ENCODE assay signal across 10 cellular contexts in genomic region chr16:4976079-4976478, GRCh38. TPM values are rescaled to one million over a fixed set of nuclear protein-coding genes. Genes with fewer than 3 reads are reported as not detected.
DNase-seq lines count a peak whose midpoint lies in the region; ATAC-seq and TF ChIP-seq lines count a peak whose summit lies in the region.
"Had no signal": no experiment of that assay in that cellular context is flagged by ENCODE, and none has a peak within 500 bp of the region (broad histone marks: within the 10 kb centered on the region; RNA-seq: fewer than 3 reads in every experiment).

No MANE protein-coding gene starts in this region.

- H3K27me3 ChIP-seq in heart left ventricle, result peaks cover 0 to 5% (median 0%) of the 10 kb centered on the region in 9 donors

- intact Hi-C loops in activated CD8-positive, alpha-beta T cell treated with anti-CD3 and anti-CD28 coated beads for 36 hours (cut with micrococcal nuclease), result no loop called here
- intact Hi-C loops in heart left ventricle (cut with DNase I), result no loop called here

- 81 to 85% (median 81%) methylated on average over 2 of the region's 2 CpGs for WGBS in heart left ventricle, 4 donors

- H3K36me3 Mint-ChIP-seq in activated CD8-positive, alpha-beta T cell treated with anti-CD3 and anti-CD28 coated beads for 36 hours (ENCODE audit: low read depth), result no peaks in the 10 kb centered on the region
- H3K36me3 Mint-ChIP-seq in activated T-cell treated with anti-CD3 and anti-CD28 coated beads, Interleukin-2, amount 50 U/mL, for 72 hours (ENCODE audit: insufficient read depth in 2 of 2), result no peaks in the 10 kb centered on the region
- H3K36me3 Mint-ChIP-seq: natural killer cell treated with Interleukin-12 subunit alpha and Interleukin-12 subunit beta and Interleukin-15 and Interleukin-18, amount 100 ng/mL, for 72 hours had no signal

- POLR2A ChIA-PET in activated CD8-positive, alpha-beta T cell treated with anti-CD3 and anti-CD28 coated beads for 36 hours (lab: Charles Lee), result no interaction called here

- TF ChIP-seq POLR2A in heart left ventricle (IDR thresholded peaks at IDR 0.05), result no peak

- H3K4me3 ChIP-seq in heart left ventricle, result no peak overlapping the region

- no peaks in the 10 kb centered on the region for H3K36me3 ChIP-seq in heart left ventricle

- CTCF ChIA-PET in activated CD8-positive, alpha-beta T cell treated with anti-CD3 and anti-CD28 coated beads for 36 hours (lab: Charles Lee), result no interaction called here

- no peak for TF ChIP-seq CTCF in activated CD8-positive, alpha-beta T cell treated with anti-CD3 and anti-CD28 coated beads for 36 hours (IDR thresholded peaks at IDR 0.05)
- no peak for TF ChIP-seq CTCF in heart left ventricle (IDR thresholded peaks at IDR 0.05)

- no peak overlapping the region for H3K27ac Mint-ChIP-seq in activated CD8-positive, alpha-beta T cell treated with anti-CD3 and anti-CD28 coated beads for 36 hours
- H3K27ac Mint-ChIP-seq in activated T-cell treated with anti-CD3 and anti-CD28 coated beads, Interleukin-2, amount 50 U/mL, for 72 hours, result no peak overlapping the region
- H3K27ac Mint-ChIP-seq: natural killer cell treated with Interleukin-12 subunit alpha and Interleukin-12 subunit beta and Interleukin-15 and Interleukin-18, amount 100 ng/mL, for 72 hours had no signal

- peak; percentile 80 for DNase-seq in germinal center (ENCODE audit: low spot score)
- DNase-seq in activated CD8-positive, alpha-beta T cell treated with anti-CD3 and anti-CD28 coated beads for 36 hours, result no peak
- no peak for DNase-seq in NCI-H1105 (lab: John Stamatoyannopoulos, UW)
- no peak for DNase-seq in heart left ventricle
- no peak for DNase-seq in activated T-cell treated with anti-CD3 and anti-CD28 coated beads, Interleukin-2, amount 50 U/mL, for 72 hours
- DNase-seq: DMS53 had no signal

- no peaks in the 10 kb centered on the region for H3K4me1 ChIP-seq in heart left ventricle

- H3K4me1 Mint-ChIP-seq in activated CD8-positive, alpha-beta T cell treated with anti-CD3 and anti-CD28 coated beads for 36 hours (ENCODE audit: low read depth), result peaks cover 6% of the 10 kb centered on the region
- no peaks in the 10 kb centered on the region for H3K4me1 Mint-ChIP-seq in activated T-cell treated with anti-CD3 and anti-CD28 coated beads, Interleukin-2, amount 50 U/mL, for 72 hours (ENCODE audit: low read depth)

- H3K27ac ChIP-seq in heart left ventricle, result no peak overlapping the region

- ATAC-seq in GM18511 (IDR thresholded peaks at IDR 0.05; ENCODE audit: unreplicated experiment) (peak; percentile 99), GM21737 (IDR thresholded peaks at IDR 0.05; ENCODE audit: unreplicated experiment) (peak; percentile 80), HG03558 (IDR thresholded peaks at IDR 0.05; ENCODE audit: extremely low read depth, unreplicated experiment) (peak; percentile 94), heart left ventricle (no peak)
- no peak for ATAC-seq in activated CD8-positive, alpha-beta T cell treated with anti-CD3 and anti-CD28 coated beads for 36 hours
- ATAC-seq in activated T-cell treated with anti-CD3 and anti-CD28 coated beads, Interleukin-2, amount 50 U/mL, for 72 hours (replicated peaks in 1 of 2), result no peak
- ATAC-seq: natural killer cell treated with Interleukin-12 subunit alpha and Interleukin-12 subunit beta and Interleukin-15 and Interleukin-18, amount 100 ng/mL, for 72 hours had no signal

- peaks cover 0 to 6% (median 0%) of the 10 kb centered on the region in 12 donors for H3K9me3 ChIP-seq in heart left ventricle

- peaks cover 6% of the 10 kb centered on the region for H3K27me3 Mint-ChIP-seq in activated CD8-positive, alpha-beta T cell treated with anti-CD3 and anti-CD28 coated beads for 36 hours
- peaks cover 6% of the 10 kb centered on the region for H3K27me3 Mint-ChIP-seq in activated T-cell treated with anti-CD3 and anti-CD28 coated beads, Interleukin-2, amount 50 U/mL, for 72 hours (ENCODE audit: low read depth)

- no peak overlapping the region for H3K4me3 Mint-ChIP-seq in activated CD8-positive, alpha-beta T cell treated with anti-CD3 and anti-CD28 coated beads for 36 hours
- H3K4me3 Mint-ChIP-seq in activated T-cell treated with anti-CD3 and anti-CD28 coated beads, Interleukin-2, amount 50 U/mL, for 72 hours, result no peak overlapping the region
- H3K4me3 Mint-ChIP-seq: natural killer cell treated with Interleukin-12 subunit alpha and Interleukin-12 subunit beta and Interleukin-15 and Interleukin-18, amount 100 ng/mL, for 72 hours had no signal

- no peaks in the 10 kb centered on the region for H3K9me3 Mint-ChIP-seq in activated CD8-positive, alpha-beta T cell treated with anti-CD3 and anti-CD28 coated beads for 36 hours
- no peaks in the 10 kb centered on the region for H3K9me3 Mint-ChIP-seq in activated T-cell treated with anti-CD3 and anti-CD28 coated beads, Interleukin-2, amount 50 U/mL, for 72 hours
- H3K9me3 Mint-ChIP-seq: natural killer cell treated with Interleukin-12 subunit alpha and Interleukin-12 subunit beta and Interleukin-15 and Interleukin-18, amount 100 ng/mL, for 72 hours had no signal

RNA-seq across cellular contexts. Expression of gene SEC14L5, which starts 17.9 kb away (rescaled TPM):
- under 1 TPM in 1 of 2 experiments, not detected in 1; 0.07 TPM for total RNA-seq in activated CD8-positive, alpha-beta T cell treated with anti-CD3 and anti-CD28 coated beads for 36 hours
- 10 to 100 TPM in 5 of 9 donors, 1 to 10 TPM in 4; 1.6 to 25.4 (median 11.6) TPM for total RNA-seq in heart left ventricle
- polyA plus RNA-seq in heart left ventricle, result 1 to 10 TPM in 1 of 2 donors, under 1 TPM in 1; 0.11 to 5.0 TPM
- total RNA-seq in activated T-cell treated with anti-CD3 and anti-CD28 coated beads, Interleukin-2, amount 50 U/mL, for 72 hours, result under 1 TPM in 1 of 2 donors, not detected in 1; 0.02 TPM
- total RNA-seq: natural killer cell treated with Interleukin-12 subunit alpha and Interleukin-12 subunit beta and Interleukin-15 and Interleukin-18, amount 100 ng/mL, for 72 hours had no signal

RNA-seq across cellular contexts. Expression of gene PPL, which starts 39.1 kb away (rescaled TPM):
- total RNA-seq in activated CD8-positive, alpha-beta T cell treated with anti-CD3 and anti-CD28 coated beads for 36 hours, result under 1 TPM in 1 of 2 experiments, not detected in 1; 0.05 TPM
- 10 to 100 TPM in 3 of 9 donors, 1 to 10 TPM in 6; 6.4 to 23.8 (median 8.3) TPM for total RNA-seq in heart left ventricle
- polyA plus RNA-seq in heart left ventricle, result 1 to 10 TPM; 4.3 to 5.1 TPM
- total RNA-seq in activated T-cell treated with anti-CD3 and anti-CD28 coated beads, Interleukin-2, amount 50 U/mL, for 72 hours, result under 1 TPM; 0.09 to 0.22 TPM
- total RNA-seq: natural killer cell treated with Interleukin-12 subunit alpha and Interleukin-12 subunit beta and Interleukin-15 and Interleukin-18, amount 100 ng/mL, for 72 hours had no signal

RNA-seq across cellular contexts. Expression of gene NAGPA, which starts 57.7 kb away (rescaled TPM):
- 10 to 100 TPM; 10.1 to 11.3 TPM for total RNA-seq in activated CD8-positive, alpha-beta T cell treated with anti-CD3 and anti-CD28 coated beads for 36 hours
- total RNA-seq in heart left ventricle, result 10 to 100 TPM in 3 of 9 donors, 1 to 10 TPM in 6; 3.8 to 14.6 (median 8.9) TPM
- 1 to 10 TPM; 6.4 to 6.5 TPM for polyA plus RNA-seq in heart left ventricle
- total RNA-seq in activated T-cell treated with anti-CD3 and anti-CD28 coated beads, Interleukin-2, amount 50 U/mL, for 72 hours, result 1 to 10 TPM; 7.1 to 8.4 TPM

Comparison
In these comparisons a context has a peak if more than half of its experiments do, and no peak if none do; other contexts are left out.
1. ATAC-seq: peak in GM18511 (single experiment), GM21737 (single experiment) and HG03558 (single experiment); none in activated CD8-positive, alpha-beta T cell treated with anti-CD3 and anti-CD28 coated beads for 36 hours (single experiment), heart left ventricle (0 of 4) and activated T-cell treated with anti-CD3 and anti-CD28 coated beads, Interleukin-2, amount 50 U/mL, for 72 hours (0 of 2).
2. RNA of gene PPL, which starts 39.1 kb away (total RNA-seq): 6.4 to 23.8 TPM in heart left ventricle; 0.09 to 0.22 TPM in activated T-cell treated with anti-CD3 and anti-CD28 coated beads, Interleukin-2, amount 50 U/mL, for 72 hours and 0.05 TPM in activated CD8-positive, alpha-beta T cell treated with anti-CD3 and anti-CD28 coated beads for 36 hours; every median in the first group is over 4 times any median in the second.